1 cellular context compared by ENCODE assay signal in the genomic region with DNA sequence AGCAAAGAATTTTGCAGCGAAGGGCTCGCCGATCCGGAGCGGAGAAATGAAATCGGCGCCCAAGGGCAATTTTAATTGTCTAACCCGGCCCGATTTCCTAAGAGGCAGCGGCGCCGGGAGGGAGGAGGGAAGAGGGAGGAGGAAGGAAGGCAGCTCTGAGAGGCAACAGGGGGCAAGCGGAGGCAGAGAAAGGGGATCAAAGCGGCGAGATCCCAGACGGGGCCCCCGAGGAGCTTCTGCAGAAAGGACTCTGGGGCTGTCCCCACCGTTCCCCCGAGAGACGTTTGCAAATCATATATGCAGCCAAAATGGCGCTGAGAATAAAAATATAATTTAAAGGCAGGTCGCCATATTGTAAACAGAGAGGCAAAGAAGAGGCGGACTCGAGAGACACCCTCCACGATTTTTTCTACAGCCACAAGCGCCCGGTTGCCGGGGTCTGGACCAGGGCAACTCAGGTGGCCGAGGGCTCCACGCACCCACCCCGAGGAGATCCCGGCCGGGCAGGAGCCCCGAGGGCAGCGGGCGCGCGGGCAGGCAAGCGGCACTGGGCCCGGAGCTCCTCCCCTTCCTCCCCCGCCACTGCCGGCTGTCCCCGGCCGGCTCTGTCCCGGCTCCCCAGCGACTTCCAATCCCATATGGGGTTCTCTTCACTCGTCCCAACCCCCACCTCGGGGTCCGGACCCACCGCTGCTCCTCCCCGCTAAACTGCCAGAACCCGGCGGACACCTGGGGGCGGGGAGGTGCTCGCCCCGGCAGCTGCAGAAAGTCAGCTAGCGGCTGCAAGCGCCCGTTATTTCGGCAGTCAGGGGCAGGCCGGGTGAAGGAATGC.
TF ChIP-seq lines count a peak whose summit lies in the region.

No MANE protein-coding gene starts in this region.

TF ChIP-seq in HepG2, 621 proteins besides CTCF, POLR2A, EP300 and RAD21 (continued from another document):
- TF ChIP-seq, protein P1, sequence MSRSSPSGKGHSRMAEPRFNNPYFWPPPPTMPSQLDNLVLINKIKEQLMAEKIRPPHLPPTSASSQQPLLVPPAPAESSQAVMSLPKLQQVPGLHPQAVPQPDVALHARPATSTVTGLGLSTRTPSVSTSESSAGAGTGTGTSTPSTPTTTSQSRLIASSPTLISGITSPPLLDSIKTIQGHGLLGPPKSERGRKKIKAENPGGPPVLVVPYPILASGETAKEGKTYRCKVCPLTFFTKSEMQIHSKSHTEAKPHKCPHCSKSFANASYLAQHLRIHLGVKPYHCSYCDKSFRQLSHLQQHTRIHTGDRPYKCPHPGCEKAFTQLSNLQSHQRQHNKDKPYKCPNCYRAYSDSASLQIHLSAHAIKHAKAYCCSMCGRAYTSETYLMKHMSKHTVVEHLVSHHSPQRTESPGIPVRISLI (CRISPR knock-in tag; IDR thresholded peaks at IDR 0.05; ENCODE audit: borderline replicate concordance), result no peak
- TF ChIP-seq ZNF644 (CRISPR knock-in tag; IDR thresholded peaks at IDR 0.05; ENCODE audit: low read depth) (no peak), PHF21A (CRISPR knock-in tag; IDR thresholded peaks at IDR 0.05) (0 out of 2 replicates have a peak, but pooled peaks have one; percentile 12), NR2F6 (IDR thresholded peaks at IDR 0.05) (no peak), NR2F6 (CRISPR knock-in tag; IDR thresholded peaks at IDR 0.05) (no peak), THAP7 (CRISPR knock-in tag; IDR thresholded peaks at IDR 0.05) (peak; percentile 28; the same call in 1 of the 2 replicates), KDM5A (IDR thresholded peaks at IDR 0.05; ENCODE audit: borderline replicate concordance, low read length) (0 out of 2 replicates have a peak, but pooled peaks have one; percentile 66), CHD4 (IDR thresholded peaks at IDR 0.05; ENCODE audit: borderline replicate concordance, low read length) (no peak), ZNF768 (CRISPR knock-in tag; IDR thresholded peaks at IDR 0.05) (no peak), ZNF546 (CRISPR knock-in tag; conservative IDR thresholded peaks at IDR 0.05) (peak; percentile 46; the same call in 1 of the 2 replicates), ZSCAN20 (CRISPR knock-in tag; IDR thresholded peaks at IDR 0.05; ENCODE audit: borderline replicate concordance) (0 out of 2 replicates have a peak, but pooled peaks have one; percentile 36), SNAI1 (CRISPR knock-in tag; IDR thresholded peaks at IDR 0.05; ENCODE audit: borderline replicate concordance) (peak; percentile 32; the same call in 1 of the 2 replicates), TARDBP (CRISPR knock-in tag; IDR thresholded peaks at IDR 0.05) (0 out of 2 replicates have a peak, but pooled peaks have one; percentile 12), GPN1 (CRISPR knock-in tag; IDR thresholded peaks at IDR 0.05; ENCODE audit: borderline replicate concordance) (no peak), ELF3 (CRISPR knock-in tag; IDR thresholded peaks at IDR 0.05) (no peak), ZNF674 (CRISPR knock-in tag; IDR thresholded peaks at IDR 0.05; ENCODE audit: low read depth) (no peak), ZNF558 (CRISPR knock-in tag; IDR thresholded peaks at IDR 0.05; ENCODE audit: borderline replicate concordance) (no peak), ZNF737 (CRISPR knock-in tag; IDR thresholded peaks at IDR 0.05; ENCODE audit: borderline replicate concordance) (no peak), THAP9 (CRISPR knock-in tag; IDR thresholded peaks at IDR 0.05; ENCODE audit: borderline replicate concordance) (peak; percentile 96; the same call in 1 of the 2 replicates), SP2 (CRISPR knock-in tag; IDR thresholded peaks at IDR 0.05) (0 out of 2 replicates have a peak, but pooled peaks have one; percentile 23), GABPA (IDR thresholded peaks at IDR 0.05; ENCODE audit: low read depth, low read length) (0 out of 2 replicates have a peak, but pooled peaks have one; percentile 14), GABPA (CRISPR knock-in tag; IDR thresholded peaks at IDR 0.05; ENCODE audit: low read depth) (no peak), HMGA1 (CRISPR knock-in tag; conservative IDR thresholded peaks at IDR 0.05) (no peak), KLF16 (CRISPR knock-in tag; IDR thresholded peaks at IDR 0.05) (0 out of 4 replicates have a peak, but pooled peaks of 1 of the 2 experiments have one; percentile 24), THAP8 (CRISPR knock-in tag; IDR thresholded peaks at IDR 0.05; ENCODE audit: borderline replicate concordance) (no peak), ZNF746 (CRISPR knock-in tag; IDR thresholded peaks at IDR 0.05) (0 out of 2 replicates have a peak, but pooled peaks have one; percentile 7), ZNF331 (CRISPR knock-in tag; IDR thresholded peaks at IDR 0.05) (no peak), ZNF879 (CRISPR knock-in tag; IDR thresholded peaks at IDR 0.05) (peak; percentile 47; the same call in 1 of the 2 replicates), SP1 (IDR thresholded peaks at IDR 0.05) (no peak), SP1 (CRISPR knock-in tag; IDR thresholded peaks at IDR 0.05) (0 out of 2 replicates have a peak, but pooled peaks have one; percentile 14), DMAP1 (CRISPR knock-in tag; IDR thresholded peaks at IDR 0.05) (no peak), POGZ (CRISPR knock-in tag; IDR thresholded peaks at IDR 0.05) (no peak), ASH2L (IDR thresholded peaks at IDR 0.05; ENCODE audit: insufficient read length, low read depth, low read length) (peak; percentile 84), SMYD3 (CRISPR knock-in tag; IDR thresholded peaks at IDR 0.05) (0 out of 2 replicates have a peak, but pooled peaks have one; percentile 6)
- TF ChIP-seq, protein P2, sequence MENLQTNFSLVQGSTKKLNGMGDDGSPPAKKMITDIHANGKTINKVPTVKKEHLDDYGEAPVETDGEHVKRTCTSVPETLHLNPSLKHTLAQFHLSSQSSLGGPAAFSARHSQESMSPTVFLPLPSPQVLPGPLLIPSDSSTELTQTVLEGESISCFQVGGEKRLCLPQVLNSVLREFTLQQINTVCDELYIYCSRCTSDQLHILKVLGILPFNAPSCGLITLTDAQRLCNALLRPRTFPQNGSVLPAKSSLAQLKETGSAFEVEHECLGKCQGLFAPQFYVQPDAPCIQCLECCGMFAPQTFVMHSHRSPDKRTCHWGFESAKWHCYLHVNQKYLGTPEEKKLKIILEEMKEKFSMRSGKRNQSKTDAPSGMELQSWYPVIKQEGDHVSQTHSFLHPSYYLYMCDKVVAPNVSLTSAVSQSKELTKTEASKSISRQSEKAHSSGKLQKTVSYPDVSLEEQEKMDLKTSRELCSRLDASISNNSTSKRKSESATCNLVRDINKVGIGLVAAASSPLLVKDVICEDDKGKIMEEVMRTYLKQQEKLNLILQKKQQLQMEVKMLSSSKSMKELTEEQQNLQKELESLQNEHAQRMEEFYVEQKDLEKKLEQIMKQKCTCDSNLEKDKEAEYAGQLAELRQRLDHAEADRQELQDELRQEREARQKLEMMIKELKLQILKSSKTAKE (CRISPR knock-in tag; IDR thresholded peaks at IDR 0.05; ENCODE audit: borderline replicate concordance), result no peak
- TF ChIP-seq, protein P3, sequence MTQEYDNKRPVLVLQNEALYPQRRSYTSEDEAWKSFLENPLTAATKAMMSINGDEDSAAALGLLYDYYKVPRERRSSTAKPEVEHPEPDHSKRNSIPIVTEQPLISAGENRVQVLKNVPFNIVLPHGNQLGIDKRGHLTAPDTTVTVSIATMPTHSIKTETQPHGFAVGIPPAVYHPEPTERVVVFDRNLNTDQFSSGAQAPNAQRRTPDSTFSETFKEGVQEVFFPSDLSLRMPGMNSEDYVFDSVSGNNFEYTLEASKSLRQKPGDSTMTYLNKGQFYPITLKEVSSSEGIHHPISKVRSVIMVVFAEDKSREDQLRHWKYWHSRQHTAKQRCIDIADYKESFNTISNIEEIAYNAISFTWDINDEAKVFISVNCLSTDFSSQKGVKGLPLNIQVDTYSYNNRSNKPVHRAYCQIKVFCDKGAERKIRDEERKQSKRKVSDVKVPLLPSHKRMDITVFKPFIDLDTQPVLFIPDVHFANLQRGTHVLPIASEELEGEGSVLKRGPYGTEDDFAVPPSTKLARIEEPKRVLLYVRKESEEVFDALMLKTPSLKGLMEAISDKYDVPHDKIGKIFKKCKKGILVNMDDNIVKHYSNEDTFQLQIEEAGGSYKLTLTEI (CRISPR knock-in tag; conservative IDR thresholded peaks at IDR 0.05), result no peak
- TF ChIP-seq, protein P4, sequence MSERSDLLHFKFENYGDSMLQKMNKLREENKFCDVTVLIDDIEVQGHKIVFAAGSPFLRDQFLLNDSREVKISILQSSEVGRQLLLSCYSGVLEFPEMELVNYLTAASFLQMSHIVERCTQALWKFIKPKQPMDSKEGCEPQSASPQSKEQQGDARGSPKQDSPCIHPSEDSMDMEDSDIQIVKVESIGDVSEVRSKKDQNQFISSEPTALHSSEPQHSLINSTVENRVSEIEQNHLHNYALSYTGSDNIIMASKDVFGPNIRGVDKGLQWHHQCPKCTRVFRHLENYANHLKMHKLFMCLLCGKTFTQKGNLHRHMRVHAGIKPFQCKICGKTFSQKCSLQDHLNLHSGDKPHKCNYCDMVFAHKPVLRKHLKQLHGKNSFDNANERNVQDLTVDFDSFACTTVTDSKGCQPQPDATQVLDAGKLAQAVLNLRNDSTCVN (CRISPR knock-in tag; IDR thresholded peaks at IDR 0.05; ENCODE audit: borderline replicate concordance), result 0 out of 2 replicates have a peak, but pooled peaks have one; percentile 12
- TF ChIP-seq, protein P5, sequence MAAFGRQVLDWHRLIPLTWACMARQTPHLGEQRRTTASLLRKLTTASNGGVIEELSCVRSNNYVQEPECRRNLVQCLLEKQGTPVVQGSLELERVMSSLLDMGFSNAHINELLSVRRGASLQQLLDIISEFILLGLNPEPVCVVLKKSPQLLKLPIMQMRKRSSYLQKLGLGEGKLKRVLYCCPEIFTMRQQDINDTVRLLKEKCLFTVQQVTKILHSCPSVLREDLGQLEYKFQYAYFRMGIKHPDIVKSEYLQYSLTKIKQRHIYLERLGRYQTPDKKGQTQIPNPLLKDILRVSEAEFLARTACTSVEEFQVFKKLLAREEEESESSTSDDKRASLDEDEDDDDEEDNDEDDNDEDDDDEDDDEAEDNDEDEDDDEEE (CRISPR knock-in tag; IDR thresholded peaks at IDR 0.05), result peak; percentile 23; the same call in 1 of the 2 replicates
- TF ChIP-seq, protein P6, sequence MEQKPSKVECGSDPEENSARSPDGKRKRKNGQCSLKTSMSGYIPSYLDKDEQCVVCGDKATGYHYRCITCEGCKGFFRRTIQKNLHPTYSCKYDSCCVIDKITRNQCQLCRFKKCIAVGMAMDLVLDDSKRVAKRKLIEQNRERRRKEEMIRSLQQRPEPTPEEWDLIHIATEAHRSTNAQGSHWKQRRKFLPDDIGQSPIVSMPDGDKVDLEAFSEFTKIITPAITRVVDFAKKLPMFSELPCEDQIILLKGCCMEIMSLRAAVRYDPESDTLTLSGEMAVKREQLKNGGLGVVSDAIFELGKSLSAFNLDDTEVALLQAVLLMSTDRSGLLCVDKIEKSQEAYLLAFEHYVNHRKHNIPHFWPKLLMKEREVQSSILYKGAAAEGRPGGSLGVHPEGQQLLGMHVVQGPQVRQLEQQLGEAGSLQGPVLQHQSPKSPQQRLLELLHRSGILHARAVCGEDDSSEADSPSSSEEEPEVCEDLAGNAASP (CRISPR knock-in tag; IDR thresholded peaks at IDR 0.05; ENCODE audit: borderline replicate concordance), result 0 out of 2 replicates have a peak, but pooled peaks have one; percentile 4
